ENCODE assay signal across 12 cellular contexts in genomic region chr3:89179355-89179997, GRCh38.
A peak's percentile ranks its signal among the peaks of the same experiment; 100 is the strongest.
DNase-seq lines count a peak whose midpoint lies in the region; ATAC-seq and TF ChIP-seq lines count a peak whose summit lies in the region.
"Had no signal": no experiment of that assay in that cellular context is flagged by ENCODE, and none has a peak within 500 bp of the region (broad histone marks: within the 10 kb centered on the region; RNA-seq: fewer than 3 reads in every experiment).

No MANE protein-coding gene starts in this region.

- no peak for TF ChIP-seq EP300 in upper lobe of left lung (IDR thresholded peaks at IDR 0.05)

- H3K36me3 Mint-ChIP-seq in nephron (ENCODE audit: low read depth), result no peaks in the 10 kb centered on the region
- no peaks in the 10 kb centered on the region for H3K36me3 Mint-ChIP-seq in activated T-cell treated with anti-CD3 and anti-CD28 coated beads, Interleukin-2, amount 50 U/mL, for 72 hours (ENCODE audit: insufficient read depth in 2 of 2)
- H3K36me3 Mint-ChIP-seq: stimulated activated naive B cell treated with anti-CD40 and anti-IgM and Interleukin-4, amounts not matched to agents 10 μg/mL and 1 μg/mL and 100 μg/mL, for 72 hours had no signal

- no peak overlapping the region for H3K27ac ChIP-seq in upper lobe of left lung

- no peaks in the 10 kb centered on the region for H3K4me1 ChIP-seq in upper lobe of left lung

- in situ Hi-C loops in astrocyte of the cerebellum (cut with HindIII; ENCODE audit: low sequenced_read_pairs), result no loop called here

- WGBS in upper lobe of left lung, 2 donors, result 69 to 74% methylated on average over 3 of the region's 3 CpGs

- no peaks in the 10 kb centered on the region for H3K9me3 Mint-ChIP-seq in nephron
- H3K9me3 Mint-ChIP-seq in activated T-cell treated with anti-CD3 and anti-CD28 coated beads, Interleukin-2, amount 50 U/mL, for 72 hours, result no peaks in the 10 kb centered on the region
- H3K9me3 Mint-ChIP-seq: stimulated activated naive B cell treated with anti-CD40 and anti-IgM and Interleukin-4, amounts not matched to agents 10 μg/mL and 1 μg/mL and 100 μg/mL, for 72 hours had no signal

- DNase-seq in astrocyte of the cerebellum (ENCODE audit: low read depth) (peak; percentile 87), upper lobe of left lung (no peak), AG08395 (ENCODE audit: low spot score) (no peak)
- DNase-seq in activated T-cell treated with anti-CD3 and anti-CD28 coated beads, Interleukin-2, amount 50 U/mL, for 72 hours, result no peak
- DNase-seq: activated T-cell treated with anti-CD3 and anti-CD28 coated beads, Interleukin-2, amount 50 U/mL, for 1 hour; effector CD4-positive, alpha-beta T cell; stimulated activated naive B cell treated with anti-CD40 and anti-IgM and Interleukin-4, amounts not matched to agents 10 μg/mL and 1 μg/mL and 100 μg/mL, for 72 hours; T-helper 2 cell had no signal

- peak overlapping the region in 1 of 3 experiments; percentile 14 for H3K4me3 Mint-ChIP-seq in nephron
- no peak overlapping the region for H3K4me3 Mint-ChIP-seq in activated T-cell treated with anti-CD3 and anti-CD28 coated beads, Interleukin-2, amount 50 U/mL, for 72 hours
- H3K4me3 Mint-ChIP-seq: stimulated activated naive B cell treated with anti-CD40 and anti-IgM and Interleukin-4, amounts not matched to agents 10 μg/mL and 1 μg/mL and 100 μg/mL, for 72 hours had no signal

- peaks cover 37% of the 10 kb centered on the region for H3K4me1 Mint-ChIP-seq in nephron
- H3K4me1 Mint-ChIP-seq in activated T-cell treated with anti-CD3 and anti-CD28 coated beads, Interleukin-2, amount 50 U/mL, for 72 hours (ENCODE audit: low read depth), result no peaks in the 10 kb centered on the region
- H3K4me1 Mint-ChIP-seq: stimulated activated naive B cell treated with anti-CD40 and anti-IgM and Interleukin-4, amounts not matched to agents 10 μg/mL and 1 μg/mL and 100 μg/mL, for 72 hours had no signal

- peak overlapping the region; percentile 19 to 83 (median 41) for H3K27ac Mint-ChIP-seq in nephron
- H3K27ac Mint-ChIP-seq in activated T-cell treated with anti-CD3 and anti-CD28 coated beads, Interleukin-2, amount 50 U/mL, for 72 hours, result no peak overlapping the region
- H3K27ac Mint-ChIP-seq: stimulated activated naive B cell treated with anti-CD40 and anti-IgM and Interleukin-4, amounts not matched to agents 10 μg/mL and 1 μg/mL and 100 μg/mL, for 72 hours had no signal

- H3K36me3 ChIP-seq in upper lobe of left lung, result no peaks in the 10 kb centered on the region

- no peak overlapping the region for H3K4me3 ChIP-seq in astrocyte of the cerebellum (ENCODE audit: low read depth, low read length)
- no peak overlapping the region for H3K4me3 ChIP-seq in upper lobe of left lung

- H3K27me3 Mint-ChIP-seq in nephron (ENCODE audit: low read depth), result peaks cover 3% of the 10 kb centered on the region
- no peaks in the 10 kb centered on the region for H3K27me3 Mint-ChIP-seq in activated T-cell treated with anti-CD3 and anti-CD28 coated beads, Interleukin-2, amount 50 U/mL, for 72 hours (ENCODE audit: low read depth)
- H3K27me3 Mint-ChIP-seq: stimulated activated naive B cell treated with anti-CD40 and anti-IgM and Interleukin-4, amounts not matched to agents 10 μg/mL and 1 μg/mL and 100 μg/mL, for 72 hours had no signal

- H3K27me3 ChIP-seq in upper lobe of left lung, result no peaks in the 10 kb centered on the region

- H3K9me3 ChIP-seq in upper lobe of left lung, result no peaks in the 10 kb centered on the region

- ATAC-seq in GM18868 (IDR thresholded peaks at IDR 0.05; ENCODE audit: unreplicated experiment) (peak; percentile 93), HG03064 (IDR thresholded peaks at IDR 0.05; ENCODE audit: low read depth, unreplicated experiment) (peak; percentile 91), upper lobe of left lung (ENCODE audit: low FRiP score in 2 of 2) (no peak), GM19452 (IDR thresholded peaks at IDR 0.05; ENCODE audit: unreplicated experiment) (no peak)
- ATAC-seq in activated T-cell treated with anti-CD3 and anti-CD28 coated beads, Interleukin-2, amount 50 U/mL, for 72 hours (replicated peaks in 1 of 2), result no peak
- ATAC-seq: stimulated activated naive B cell treated with anti-CD40 and anti-IgM and Interleukin-4, amounts not matched to agents 10 μg/mL and 1 μg/mL and 100 μg/mL, for 72 hours had no signal

- no peak for TF ChIP-seq POLR2A in upper lobe of left lung (IDR thresholded peaks at IDR 0.05)

- TF ChIP-seq CTCF in astrocyte of the cerebellum (IDR thresholded peaks at IDR 0.05; ENCODE audit: low read depth, low read length, missing control alignments) (no peak), nephron (IDR thresholded peaks at IDR 0.05; ENCODE audit: unreplicated experiment in 3 of 3) (no peak), upper lobe of left lung (IDR thresholded peaks at IDR 0.05) (no peak)

Comparison
In these comparisons a context has a peak if more than half of its experiments do, and no peak if none do; other contexts are left out.
1. ATAC-seq: peak in GM18868 (single experiment) and HG03064 (single experiment); none in upper lobe of left lung (0 of 2), GM19452 (single experiment) and activated T-cell treated with anti-CD3 and anti-CD28 coated beads, Interleukin-2, amount 50 U/mL, for 72 hours (0 of 2).